21 cellular contexts compared by ENCODE assay signal in genomic region chr20:50688256-50688655, GRCh38. TPM values are rescaled to one million over a fixed set of nuclear protein-coding genes. Genes with fewer than 3 reads are reported as not detected.
DNase-seq lines count a peak whose midpoint lies in the region; ATAC-seq, FAIRE-seq and TF ChIP-seq lines count a peak whose summit lies in the region.
"Had no signal": no experiment of that assay in that cellular context is flagged by ENCODE, and none has a peak within 500 bp of the region (broad histone marks: within the 10 kb centered on the region; RNA-seq: fewer than 3 reads in every experiment).

No MANE protein-coding gene starts in this region.

- no peak overlapping the region for H3K4me2 ChIP-seq in A549
- no peak overlapping the region; the same call in 1 of the 2 replicates for H3K4me2 ChIP-seq in IMR-90 (ENCODE audit: low read depth, low read length)
- H3K4me2 ChIP-seq in GM12878 (ENCODE audit: control insufficient read depth, insufficient read depth), result no peak overlapping the region

- H3K9me3 ChIP-seq in A549 (no peaks in the 10 kb centered on the region), IMR-90 (ENCODE audit: control insufficient read depth, insufficient read depth, low read length) (no peaks in the 10 kb centered on the region), GM12878 (replicated peaks; ENCODE audit: control insufficient read depth, insufficient read depth, low read length) (no peaks in the 10 kb centered on the region), uterus (no peaks in the 10 kb centered on the region)
- H3K9me3 ChIP-seq: BE2C, HAP-1 had no signal

- no peaks in the 10 kb centered on the region; the same call in 1 of the 2 replicates for H3K9me1 ChIP-seq in IMR-90 (ENCODE audit: insufficient read depth, low read length)

- H3K18ac ChIP-seq in IMR-90 (ENCODE audit: low read depth, low read length), result no peak overlapping the region

- peaks cover 17% of the 10 kb centered on the region for H3K4me1 ChIP-seq in A549
- peaks cover 14% of the 10 kb centered on the region for H3K4me1 ChIP-seq in IMR-90 (ENCODE audit: control insufficient read depth, insufficient read depth, low read length)
- H3K4me1 ChIP-seq in GM12878 (ENCODE audit: control insufficient read depth, insufficient read depth, low read length), result no peaks in the 10 kb centered on the region
- no peaks in the 10 kb centered on the region for H3K4me1 ChIP-seq in uterus
- H3K4me1 ChIP-seq: HAP-1 had no signal

- H3K36me3 ChIP-seq in IMR-90 (ENCODE audit: control insufficient read depth, insufficient read depth, low read length), result no peaks in the 10 kb centered on the region
- no peaks in the 10 kb centered on the region for H3K36me3 ChIP-seq in GM12878 (ENCODE audit: control insufficient read depth in 2 of 2, insufficient read depth in 2 of 2, low read length in 1 of 2)
- H3K36me3 ChIP-seq in uterus, result no peaks in the 10 kb centered on the region
- H3K36me3 ChIP-seq: BE2C, HAP-1 had no signal

- H2AK9ac ChIP-seq in IMR-90 (replicated peaks; ENCODE audit: low read depth, low read length, poor library complexity), result no peak overlapping the region

- H3K4me3 ChIP-seq in A549 (no peak overlapping the region), IMR-90 (ENCODE audit: insufficient read depth, low read depth, low read length) (no peak overlapping the region), GM12878 (no peak overlapping the region), uterus (no peak overlapping the region)
- H3K4me3 ChIP-seq: HAP-1 had no signal

- DNase-seq in A549 (ENCODE audit: low read depth in 1 of 2, low spot score in 1 of 2) (no peak), IMR-90 (no peak), GM12878 (ENCODE audit: low read depth, low spot score) (no peak), uterus (no peak), GM12891 (ENCODE audit: insufficient read length, low spot score) (no peak), nephron progenitor cell (no peak)
- DNase-seq in stimulated activated CD4-positive, alpha-beta T cell treated with anti-CD3 and anti-CD28 coated beads, Interleukin-1b, Interleukin-23, amount 100 ng/mL, for 48 hours, result no peak
- DNase-seq: BE2C; CD8-positive, alpha-beta T cell; COR-L47; DMS153; DMS79 treated with DMSO at 0.1 percent for 48 hours; EL; GOT3 had no signal

- no peak overlapping the region for H4K5ac ChIP-seq in IMR-90 (ENCODE audit: low read depth, low read length)

- H3K79me1 ChIP-seq in IMR-90 (ENCODE audit: low read depth in 1 of 2, low read length in 2 of 2), result peaks cover 0 to 10% of the 10 kb centered on the region in 2 experiments; a peak in 1 of 4 replicates

- H4K20me1 ChIP-seq in IMR-90 (ENCODE audit: insufficient read depth, low read length) (no peaks in the 10 kb centered on the region), GM12878 (ENCODE audit: control insufficient read depth, insufficient read depth) (no peaks in the 10 kb centered on the region)

- no peak overlapping the region for H3K9ac ChIP-seq in IMR-90 (ENCODE audit: low read depth, low read length)
- no peak overlapping the region for H3K9ac ChIP-seq in GM12878 (ENCODE audit: control insufficient read depth, insufficient read depth, low read length)

- SMC1A ChIA-PET in GM12878 (lab: Charles Lee; ENCODE audit: uncharacterized antibody, unreplicated experiment), result no interaction called here

- H3K27me3 ChIP-seq in IMR-90 (ENCODE audit: control insufficient read depth, insufficient read depth, low read length) (no peaks in the 10 kb centered on the region), GM12878 (replicated peaks in 1 of 2; ENCODE audit: control insufficient read depth in 2 of 2, insufficient read depth in 2 of 2, low read length in 1 of 2) (peaks cover 3 to 8% of the 10 kb centered on the region in 2 experiments; a peak in 3 of 4 replicates), uterus (no peaks in the 10 kb centered on the region)
- H3K27me3 ChIP-seq: BE2C had no signal

- BruUV-seq in IMR-90 (replicated peaks; lab: Mats Ljungman, UMichigan) (no TSS peak), GM12878 (replicated peaks; lab: Mats Ljungman, UMichigan) (no TSS peak)

- no peak for TF ChIP-seq CTCF in A549 (IDR thresholded peaks at IDR 0.05)
- TF ChIP-seq CTCF in IMR-90 (conservative IDR thresholded peaks at IDR 0.05; ENCODE audit: low read depth, low read length), result no peak
- TF ChIP-seq CTCF in GM12878 (IDR thresholded peaks at IDR 0.05 in 2 of 3, conservative IDR thresholded peaks at IDR 0.05 in 1 of 3; ENCODE audit: control insufficient read depth in 2 of 3, extremely low read depth in 1 of 3, insufficient read depth in 1 of 3, low read depth in 3 of 3, low read length in 3 of 3), result no peak
- TF ChIP-seq CTCF in uterus (IDR thresholded peaks at IDR 0.05), result no peak
- no peak for TF ChIP-seq CTCF in nephron progenitor cell (IDR thresholded peaks at IDR 0.05)

- no peak overlapping the region for H2BK15ac ChIP-seq in IMR-90 (ENCODE audit: low read depth, low read length)

- TF ChIP-seq RAD21 in A549 (conservative IDR thresholded peaks at IDR 0.05 in 1 of 2, IDR thresholded peaks at IDR 0.05 in 1 of 2) (no peak), IMR-90 (IDR thresholded peaks at IDR 0.05; ENCODE audit: low read length) (no peak), GM12878 (IDR thresholded peaks at IDR 0.05; ENCODE audit: insufficient read depth, low read depth, low read length) (no peak)

- H3K36me3 Mint-ChIP-seq in nephron progenitor cell (ENCODE audit: low read depth), result no peaks in the 10 kb centered on the region
- H3K36me3 Mint-ChIP-seq: CD8-positive, alpha-beta T cell had no signal

- no peaks in the 10 kb centered on the region for H3K9me3 Mint-ChIP-seq in nephron progenitor cell
- H3K9me3 Mint-ChIP-seq: CD8-positive, alpha-beta T cell had no signal

- intact Hi-C loops in IMR-90 (cut with micrococcal nuclease), result no loop called here
- intact Hi-C loops in GM12878 (cut with micrococcal nuclease; ENCODE audit: unreplicated experiment), result no loop called here
- intact Hi-C loops in uterus (cut with DNase I; ENCODE audit: low total_unique reads), result no loop called here

- H3K27ac Mint-ChIP-seq in nephron progenitor cell, result no peak overlapping the region
- H3K27ac Mint-ChIP-seq: CD8-positive, alpha-beta T cell had no signal

- no peak overlapping the region for H3K56ac ChIP-seq in IMR-90 (ENCODE audit: extremely low read depth, insufficient read depth, low read length)

- dilution Hi-C loops in IMR-90 (cut with HindIII; ENCODE audit: low sequenced_read_pairs, unreplicated experiment), result no loop called here

- CTCF ChIA-PET in A549 (lab: Yijun Ruan, JAX) (interaction anchor here (1.1 to 1.3 kb wide), 3 partner anchors 12 to 106 kb away, joined by 3 to 5 read pairs (median 3); partner anchors contain the start of gene BCAS4), IMR-90 (lab: Yijun Ruan, JAX) (no interaction called here), GM12878 (lab: Yijun Ruan, JAX) (no interaction called here)

- TF ChIP-seq POLR2A in A549 (IDR thresholded peaks at IDR 0.05; ENCODE audit: low read length) (no peak), IMR-90 (IDR thresholded peaks at IDR 0.05; ENCODE audit: low read depth, low read length) (no peak), GM12878 (IDR thresholded peaks at IDR 0.05; ENCODE audit: low read depth, low read length) (no peak), uterus (IDR thresholded peaks at IDR 0.05) (no peak), GM12891 (IDR thresholded peaks at IDR 0.05; ENCODE audit: low read depth, low read length) (no peak)

- in situ Hi-C loops in IMR-90 (cut with MboI; ENCODE audit: low sequenced_read_pairs) (no loop called here), GM12878 (cut with MboI) (no loop called here)

- no peak overlapping the region for H2BK120ac ChIP-seq in IMR-90 (ENCODE audit: low read depth, low read length)

- no peak overlapping the region for H4K8ac ChIP-seq in IMR-90 (ENCODE audit: low read depth in 2 of 2, low read length in 2 of 2)

- peaks cover 38% of the 10 kb centered on the region for H3K27me3 Mint-ChIP-seq in nephron progenitor cell (ENCODE audit: low read depth, poor library complexity)

- no peak for TF ChIP-seq EP300 in A549 (IDR thresholded peaks at IDR 0.05)
- no peak for TF ChIP-seq EP300 in GM12878 (IDR thresholded peaks at IDR 0.05; ENCODE audit: borderline replicate concordance in 1 of 2, control insufficient read depth in 1 of 2, low read depth in 2 of 2, low read length in 2 of 2)

- 87% methylated on average over 4 of the region's 4 CpGs for WGBS in A549 (ENCODE audit: missing lambda C conversion rate)
- 100% methylated on average over 1 of the region's 4 CpGs; no CpG with 5 or more reads in 1 of the 2 experiments for WGBS in IMR-90 (ENCODE audit: extremely low coverage in 2 of 2, insufficient read length in 1 of 2), 2 experiments
- WGBS in GM12878 (ENCODE audit: insufficient coverage, insufficient replicate concordance, low lambda C conversion rate, missing lambda C conversion rate), result 19% methylated on average over 4 of the region's 4 CpGs

- no peak overlapping the region for H3K4me3 Mint-ChIP-seq in nephron progenitor cell
- H3K4me3 Mint-ChIP-seq: CD14-positive monocyte; CD8-positive, alpha-beta T cell had no signal

- POLR2A ChIA-PET in A549 (lab: Yijun Ruan, JAX) (no interaction called here), IMR-90 (lab: Charles Lee; ENCODE audit: unreplicated experiment) (no interaction called here), GM12878 (lab: Charles Lee) (no interaction called here)

- H2AK5ac ChIP-seq in IMR-90 (ENCODE audit: low read depth, low read length), result peak overlapping the region; percentile 29; the same call in 1 of the 2 replicates

- H2BK5ac ChIP-seq in IMR-90 (ENCODE audit: low read depth, low read length, poor library complexity, severe bottlenecking), result no peak overlapping the region

- no peaks in the 10 kb centered on the region for H3K79me2 ChIP-seq in GM12878 (ENCODE audit: control insufficient read depth, insufficient read depth, low read length)

- no peak overlapping the region for H3K23ac ChIP-seq in IMR-90 (ENCODE audit: low read depth, low read length)

- no peak overlapping the region for H3K14ac ChIP-seq in IMR-90 (replicated peaks; ENCODE audit: low read depth, low read length)

- no peak overlapping the region for H2BK20ac ChIP-seq in IMR-90 (ENCODE audit: low read depth, low read length)

- 0 out of 2 replicates have a peak overlapping the region, but pooled peaks have one; percentile 19 for H3K4ac ChIP-seq in IMR-90 (ENCODE audit: low read depth, low read length)

- ATAC-seq in A549 (no peak), IMR-90 (ENCODE audit: low read depth) (no peak), GM12878 (no peak)
- ATAC-seq: CD8-positive, alpha-beta T cell had no signal

- peaks cover 35% of the 10 kb centered on the region for H3K4me1 Mint-ChIP-seq in nephron progenitor cell

- no peak for FAIRE-seq in A549 (lab: Jason Lieb, UNC)
- no peak for FAIRE-seq in GM12878 (lab: Jason Lieb, UNC)
- no peak for FAIRE-seq in GM12891 (lab: Jason Lieb, UNC)
- FAIRE-seq: D721Med, G401.6, GM19239 had no signal

- RAD21 ChIA-PET in GM12878 (lab: Charles Lee; ENCODE audit: unreplicated experiment), result no interaction called here

- H2AFZ ChIP-seq in IMR-90 (replicated peaks; ENCODE audit: low read length, poor library complexity), result no peak overlapping the region
- no peak overlapping the region for H2AFZ ChIP-seq in GM12878 (ENCODE audit: control insufficient read depth, low read depth, low read length)

- H4K91ac ChIP-seq in IMR-90 (ENCODE audit: insufficient read depth, low read depth, low read length), result no peak overlapping the region

- H3K27ac ChIP-seq in A549 (peak overlapping the region in 1 of 2 experiments; percentile 33; a peak in 1 of 6 replicates), IMR-90 (ENCODE audit: insufficient read depth, low read length) (no peak overlapping the region), GM12878 (ENCODE audit: control insufficient read depth, insufficient read depth) (no peak overlapping the region), uterus (peak overlapping the region; percentile 88 to 89)

RNA-seq across cellular contexts. Expression of gene RIPOR3, which starts 3.1 kb away (rescaled TPM):
- polyA plus RNA-seq in A549 (2011; rRNA removed), result 0.03 TPM in 1 of 2 replicates, not detected in the other
- 0.03 and 0.07 TPM in 2 replicates for polyA plus RNA-seq in A549 (2012; cell fraction: cytosol; rRNA removed)
- 0.09 and 0.19 TPM in 2 replicates for polyA plus RNA-seq in A549 (2012; cell fraction: nucleus; rRNA removed)
- polyA plus RNA-seq in A549 (2017; fragmentation: RNase III; extraction: RNeasy Plus Mini Kit Qiagen cat#74134 plus additional on column Dnase treatment), result 0.05 to 0.06 TPM in 2 of 3 replicates, not detected in the other
- 0.05 TPM in 1 of 2 replicates, not detected in the other for polyA minus RNA-seq in A549 (2011; rRNA and poly(A)+ RNA removed)
- 0.28 and 0.54 TPM in 2 replicates for total RNA-seq in IMR-90 (2012; rRNA removed)
- polyA plus RNA-seq in IMR-90 (2012; rRNA removed), result 1.7 TPM in 2 replicates
- 0.28 and 0.71 TPM in 2 replicates for polyA plus RNA-seq in IMR-90 (2012; cell fraction: cytosol; rRNA removed)
- 11.7 and 15.4 TPM in 2 replicates for polyA plus RNA-seq in IMR-90 (2012; cell fraction: nucleus; rRNA removed; ENCODE audit: low replicate concordance)
- not detected in 2 replicates for total RNA-seq in GM12878 (2013; cell fraction: nucleolus; rRNA removed)
- not detected in 2 replicates for total RNA-seq in GM12878 (2014; rRNA removed)
- not detected in 2 replicates for total RNA-seq in GM12878 (2014; rRNA removed; fragmentation: Illumina TruSeq; extraction: Trizol)
- total RNA-seq in GM12878 (2021), result 0.05 TPM in 1 of 2 replicates, not detected in the other
- polyA plus RNA-seq in GM12878 (2011; ENCODE audit: low read depth), result 0.10 TPM
- polyA plus RNA-seq in GM12878 (2011; rRNA removed), result not detected in 2 replicates
- not detected in 2 replicates for polyA plus RNA-seq in GM12878 (2011; cell fraction: cytosol; rRNA removed)
- 0.07 TPM in 1 of 2 replicates, not detected in the other for polyA plus RNA-seq in GM12878 (2011; cell fraction: nucleus; rRNA removed)
- polyA plus RNA-seq in GM12878 (2012), result 0.32 and 0.50 TPM in 2 replicates
- 0.07 TPM in 1 of 2 replicates, not detected in the other for polyA plus RNA-seq in GM12878 (2014; fragmentation: Illumina TruSeq; extraction: Trizol)
- polyA plus RNA-seq in GM12878 (2014; fragmentation: Nextera tagmentation; extraction: Ambion mirVana), result not detected
- polyA plus RNA-seq in GM12878 (2014; rRNA removed), result 0.04 TPM in 1 of 2 replicates, not detected in the other
- under 1 TPM; 0.17 to 0.55 TPM for polyA plus RNA-seq in GM12878 (2016; fragmentation: Nextera tagmentation; extraction: Ambion mirVana)
- polyA minus RNA-seq in GM12878 (2011; rRNA and poly(A)+ RNA removed), result not detected in 2 replicates
- polyA minus RNA-seq in GM12878 (2011; cell fraction: cytosol; rRNA and poly(A)+ RNA removed), result not detected in 2 replicates
- not detected in 2 replicates for polyA minus RNA-seq in GM12878 (2011; cell fraction: nucleus; rRNA and poly(A)+ RNA removed)
- total RNA-seq in uterus, result 10 to 100 TPM in 3 of 4 donors, 1 to 10 TPM in 1; 9.1 to 85.4 (median 17.8) TPM
- 0.14 TPM for polyA plus RNA-seq in GM12891 (2012; ENCODE audit: low read depth, missing spikeins)
- total RNA-seq: A172; CD8-positive, alpha-beta T cell; HT1080 had no signal
- polyA plus RNA-seq: CD14-positive monocyte had no signal

RNA-seq across cellular contexts. Expression of gene PARD6B, which starts 43.1 kb away (rescaled TPM):
- 6.2 and 6.4 TPM in 2 replicates for polyA plus RNA-seq in A549 (2011; rRNA removed)
- 1.6 and 1.7 TPM in 2 replicates for polyA plus RNA-seq in A549 (2012; cell fraction: cytosol; rRNA removed)
- 1.3 and 1.7 TPM in 2 replicates for polyA plus RNA-seq in A549 (2012; cell fraction: nucleus; rRNA removed)
- 2.7 to 3.1 TPM (median 2.8 TPM) in 3 replicates for polyA plus RNA-seq in A549 (2017; fragmentation: RNase III; extraction: RNeasy Plus Mini Kit Qiagen cat#74134 plus additional on column Dnase treatment)
- polyA minus RNA-seq in A549 (2011; rRNA and poly(A)+ RNA removed), result 11.1 and 11.2 TPM in 2 replicates
- 0.90 and 1.4 TPM in 2 replicates for total RNA-seq in IMR-90 (2012; rRNA removed)
- polyA plus RNA-seq in IMR-90 (2012; rRNA removed), result 0.14 and 0.17 TPM in 2 replicates
- 0.05 and 0.08 TPM in 2 replicates for polyA plus RNA-seq in IMR-90 (2012; cell fraction: cytosol; rRNA removed)
- polyA plus RNA-seq in IMR-90 (2012; cell fraction: nucleus; rRNA removed; ENCODE audit: low replicate concordance), result 0.07 and 0.25 TPM in 2 replicates
- 5.4 and 5.5 TPM in 2 replicates for total RNA-seq in GM12878 (2013; cell fraction: nucleolus; rRNA removed)
- total RNA-seq in GM12878 (2014; rRNA removed), result 2.1 and 2.6 TPM in 2 replicates
- 3.0 and 3.1 TPM in 2 replicates for total RNA-seq in GM12878 (2014; rRNA removed; fragmentation: Illumina TruSeq; extraction: Trizol)
- 4.3 and 4.7 TPM in 2 replicates for total RNA-seq in GM12878 (2021)
- 0.54 TPM for polyA plus RNA-seq in GM12878 (2011; ENCODE audit: low read depth)
- 1.3 and 2.6 TPM in 2 replicates for polyA plus RNA-seq in GM12878 (2011; rRNA removed)
- 0.57 and 0.67 TPM in 2 replicates for polyA plus RNA-seq in GM12878 (2011; cell fraction: cytosol; rRNA removed)
- polyA plus RNA-seq in GM12878 (2011; cell fraction: nucleus; rRNA removed), result 0.55 and 0.63 TPM in 2 replicates
- polyA plus RNA-seq in GM12878 (2012), result 0.60 and 0.88 TPM in 2 replicates
- polyA plus RNA-seq in GM12878 (2014; fragmentation: Illumina TruSeq; extraction: Trizol), result 0.65 and 1.1 TPM in 2 replicates
- polyA plus RNA-seq in GM12878 (2014; fragmentation: Nextera tagmentation; extraction: Ambion mirVana), result 1 to 10 TPM in 1 of 2 experiments, under 1 TPM in 1; 0.57 to 1.9 TPM
- polyA plus RNA-seq in GM12878 (2014; rRNA removed), result 0.85 and 0.86 TPM in 2 replicates
- polyA plus RNA-seq in GM12878 (2016; fragmentation: Nextera tagmentation; extraction: Ambion mirVana), result 1 to 10 TPM; 2.5 to 3.0 TPM
- polyA minus RNA-seq in GM12878 (2011; rRNA and poly(A)+ RNA removed), result 1.2 and 1.8 TPM in 2 replicates
- 1.2 and 1.6 TPM in 2 replicates for polyA minus RNA-seq in GM12878 (2011; cell fraction: cytosol; rRNA and poly(A)+ RNA removed)
- polyA minus RNA-seq in GM12878 (2011; cell fraction: nucleus; rRNA and poly(A)+ RNA removed), result 0.73 and 1.1 TPM in 2 replicates
- 10 to 100 TPM in 2 of 4 donors, 1 to 10 TPM in 2; 2.0 to 13.2 (median 7.8) TPM for total RNA-seq in uterus
- polyA plus RNA-seq in GM12891 (2012; ENCODE audit: low read depth, missing spikeins), result 0.27 TPM

Comparison
In these comparisons a context has a peak if more than half of its experiments do, and no peak if none do; other contexts are left out.
1. H3K27ac ChIP-seq: peak in uterus (2 of 2); none in IMR-90 (single experiment) and GM12878 (single experiment).